ENCODE assay signal across 11 cellular contexts in the genomic region with DNA sequence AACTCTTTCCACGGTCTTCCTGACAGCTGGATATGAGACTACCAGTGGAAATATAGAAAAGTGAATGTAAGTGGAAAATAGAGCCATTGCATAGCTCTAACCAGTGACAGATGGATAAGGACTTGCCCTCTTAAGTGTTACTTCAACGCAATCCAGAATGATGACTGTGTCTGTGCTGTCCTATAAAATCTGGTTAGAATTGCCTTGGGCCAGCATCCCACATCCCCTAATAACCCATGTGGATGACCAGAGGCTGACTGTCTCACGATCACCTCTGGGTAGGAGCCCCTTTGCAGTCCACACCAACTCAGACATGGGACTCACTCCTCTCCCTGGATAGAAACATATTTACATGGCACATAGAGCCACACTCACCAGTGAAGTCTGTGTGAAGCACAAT.
"Had no signal": no experiment of that assay in that cellular context is flagged by ENCODE, and none has a peak within 500 bp of the region (broad histone marks: within the 10 kb centered on the region; RNA-seq: fewer than 3 reads in every experiment).

No MANE protein-coding gene starts in this region.

- H3K36me3 ChIP-seq: thoracic aorta had no signal

- DNase-seq: activated CD4-positive, alpha-beta T cell treated with anti-CD3 and anti-CD28 coated beads, Interleukin-2, amount 50 U/mL, for 4 hours; activated CD4-positive, CD25-positive, alpha-beta regulatory T cell treated with anti-CD3 and anti-CD28 coated beads, Interleukin-2, amount 50 U/mL, for 72 hours; activated effector memory CD4-positive, alpha-beta T cell treated with Interleukin-2 at 50 U/mL for 16 hours; activated T-cell treated with anti-CD3 and anti-CD28 coated beads, Interleukin-2, amount 50 U/mL, for 24 hours; effector memory CD8-positive, alpha-beta T cell; glutamatergic neuron; nephron progenitor cell; stimulated activated CD4-positive, alpha-beta T cell treated with anti-CD3 and anti-CD28 coated beads, Interleukin-15, amount 100 ng/mL, for 24 hours; stimulated activated CD4-positive, alpha-beta T cell treated with anti-CD3 and anti-CD28 coated beads, Interleukin-4, amount 100 ng/mL, for 4 hours; stimulated activated naive CD8-positive, alpha-beta T cell treated with anti-CD3 and anti-CD28 coated beads, Interleukin-15, amount 100 ng/mL, for 72 hours had no signal

- H3K9me3 ChIP-seq: thoracic aorta had no signal

- H3K4me3 ChIP-seq: thoracic aorta had no signal
